ENCODE assay signal across 1 cellular context in the genomic region with DNA sequence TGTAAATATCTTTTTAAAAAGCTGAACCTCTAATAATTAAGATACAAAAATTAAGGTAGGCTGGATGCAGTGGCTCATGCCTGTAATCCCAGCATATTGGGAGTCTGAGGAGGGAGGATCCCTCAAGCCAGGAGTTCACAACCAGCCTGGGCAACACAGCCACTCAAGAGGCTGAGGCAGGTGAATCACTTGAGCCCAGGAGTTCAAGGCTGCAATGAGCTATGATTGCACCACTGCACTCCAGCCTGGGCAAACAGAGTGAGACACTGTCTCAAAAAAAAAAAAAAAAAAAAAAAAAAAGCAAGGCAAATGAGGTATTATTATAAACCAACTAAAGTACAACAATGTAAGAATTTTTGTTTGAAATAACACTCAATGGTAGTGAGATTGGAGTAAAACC.
TF ChIP-seq lines count a peak whose summit lies in the region.

No MANE protein-coding gene starts in this region.

TF ChIP-seq in HepG2, 621 proteins besides CTCF, POLR2A, EP300 and RAD21 (continues in another document):
- TF ChIP-seq, protein P1, sequence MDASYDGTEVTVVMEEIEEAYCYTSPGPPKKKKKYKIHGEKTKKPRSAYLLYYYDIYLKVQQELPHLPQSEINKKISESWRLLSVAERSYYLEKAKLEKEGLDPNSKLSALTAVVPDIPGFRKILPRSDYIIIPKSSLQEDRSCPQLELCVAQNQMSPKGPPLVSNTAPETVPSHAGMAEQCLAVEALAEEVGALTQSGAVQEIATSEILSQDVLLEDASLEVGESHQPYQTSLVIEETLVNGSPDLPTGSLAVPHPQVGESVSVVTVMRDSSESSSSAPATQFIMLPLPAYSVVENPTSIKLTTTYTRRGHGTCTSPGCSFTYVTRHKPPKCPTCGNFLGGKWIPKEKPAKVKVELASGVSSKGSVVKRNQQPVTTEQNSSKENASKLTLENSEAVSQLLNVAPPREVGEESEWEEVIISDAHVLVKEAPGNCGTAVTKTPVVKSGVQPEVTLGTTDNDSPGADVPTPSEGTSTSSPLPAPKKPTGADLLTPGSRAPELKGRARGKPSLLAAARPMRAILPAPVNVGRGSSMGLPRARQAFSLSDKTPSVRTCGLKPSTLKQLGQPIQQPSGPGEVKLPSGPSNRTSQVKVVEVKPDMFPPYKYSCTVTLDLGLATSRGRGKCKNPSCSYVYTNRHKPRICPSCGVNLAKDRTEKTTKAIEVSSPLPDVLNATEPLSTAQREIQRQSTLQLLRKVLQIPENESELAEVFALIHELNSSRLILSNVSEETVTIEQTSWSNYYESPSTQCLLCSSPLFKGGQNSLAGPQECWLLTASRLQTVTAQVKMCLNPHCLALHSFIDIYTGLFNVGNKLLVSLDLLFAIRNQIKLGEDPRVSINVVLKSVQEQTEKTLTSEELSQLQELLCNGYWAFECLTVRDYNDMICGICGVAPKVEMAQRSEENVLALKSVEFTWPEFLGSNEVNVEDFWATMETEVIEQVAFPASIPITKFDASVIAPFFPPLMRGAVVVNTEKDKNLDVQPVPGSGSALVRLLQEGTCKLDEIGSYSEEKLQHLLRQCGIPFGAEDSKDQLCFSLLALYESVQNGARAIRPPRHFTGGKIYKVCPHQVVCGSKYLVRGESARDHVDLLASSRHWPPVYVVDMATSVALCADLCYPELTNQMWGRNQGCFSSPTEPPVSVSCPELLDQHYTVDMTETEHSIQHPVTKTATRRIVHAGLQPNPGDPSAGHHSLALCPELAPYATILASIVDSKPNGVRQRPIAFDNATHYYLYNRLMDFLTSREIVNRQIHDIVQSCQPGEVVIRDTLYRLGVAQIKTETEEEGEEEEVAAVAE (CRISPR knock-in tag; IDR thresholded peaks at IDR 0.05; ENCODE audit: borderline replicate concordance): no peak
- TF ChIP-seq, protein P2, sequence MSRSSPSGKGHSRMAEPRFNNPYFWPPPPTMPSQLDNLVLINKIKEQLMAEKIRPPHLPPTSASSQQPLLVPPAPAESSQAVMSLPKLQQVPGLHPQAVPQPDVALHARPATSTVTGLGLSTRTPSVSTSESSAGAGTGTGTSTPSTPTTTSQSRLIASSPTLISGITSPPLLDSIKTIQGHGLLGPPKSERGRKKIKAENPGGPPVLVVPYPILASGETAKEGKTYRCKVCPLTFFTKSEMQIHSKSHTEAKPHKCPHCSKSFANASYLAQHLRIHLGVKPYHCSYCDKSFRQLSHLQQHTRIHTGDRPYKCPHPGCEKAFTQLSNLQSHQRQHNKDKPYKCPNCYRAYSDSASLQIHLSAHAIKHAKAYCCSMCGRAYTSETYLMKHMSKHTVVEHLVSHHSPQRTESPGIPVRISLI (CRISPR knock-in tag; IDR thresholded peaks at IDR 0.05; ENCODE audit: borderline replicate concordance): peak; percentile 71; the same call in 1 of the 2 replicates
- TF ChIP-seq, protein P3, sequence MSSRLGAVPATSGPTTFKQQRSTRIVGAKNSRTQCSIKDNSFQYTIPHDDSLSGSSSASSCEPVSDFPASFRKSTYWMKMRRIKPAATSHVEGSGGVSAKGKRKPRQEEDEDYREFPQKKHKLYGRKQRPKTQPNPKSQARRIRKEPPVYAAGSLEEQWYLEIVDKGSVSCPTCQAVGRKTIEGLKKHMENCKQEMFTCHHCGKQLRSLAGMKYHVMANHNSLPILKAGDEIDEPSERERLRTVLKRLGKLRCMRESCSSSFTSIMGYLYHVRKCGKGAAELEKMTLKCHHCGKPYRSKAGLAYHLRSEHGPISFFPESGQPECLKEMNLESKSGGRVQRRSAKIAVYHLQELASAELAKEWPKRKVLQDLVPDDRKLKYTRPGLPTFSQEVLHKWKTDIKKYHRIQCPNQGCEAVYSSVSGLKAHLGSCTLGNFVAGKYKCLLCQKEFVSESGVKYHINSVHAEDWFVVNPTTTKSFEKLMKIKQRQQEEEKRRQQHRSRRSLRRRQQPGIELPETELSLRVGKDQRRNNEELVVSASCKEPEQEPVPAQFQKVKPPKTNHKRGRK (CRISPR knock-in tag; IDR thresholded peaks at IDR 0.05): no peak
- TF ChIP-seq YY1 (IDR thresholded peaks at IDR 0.05; ENCODE audit: insufficient read depth, insufficient replicate concordance, low read depth, low read length) (no peak), ZNF570 (CRISPR knock-in tag; IDR thresholded peaks at IDR 0.05; ENCODE audit: borderline replicate concordance) (no peak), ZSCAN29 (CRISPR knock-in tag; conservative IDR thresholded peaks at IDR 0.05) (no peak), FOSL2 (CRISPR knock-in tag; IDR thresholded peaks at IDR 0.05) (peak; percentile 79), FOXK2 (IDR thresholded peaks at IDR 0.05) (no peak), SP5 (CRISPR knock-in tag; IDR thresholded peaks at IDR 0.05; ENCODE audit: borderline replicate concordance, low read depth) (no peak), HOXA7 (CRISPR knock-in tag; IDR thresholded peaks at IDR 0.05) (no peak), MXI1 (IDR thresholded peaks at IDR 0.05; ENCODE audit: borderline replicate concordance, low read depth, low read length) (no peak), ZNF234 (CRISPR knock-in tag; conservative IDR thresholded peaks at IDR 0.05) (no peak), ZNF782 (CRISPR knock-in tag; IDR thresholded peaks at IDR 0.05; ENCODE audit: borderline replicate concordance) (no peak), TAF15 (IDR thresholded peaks at IDR 0.05; ENCODE audit: low read depth, low read length, poor library complexity, severe bottlenecking) (no peak), THAP11 (CRISPR knock-in tag; IDR thresholded peaks at IDR 0.05) (no peak), ZNF749 (CRISPR knock-in tag; IDR thresholded peaks at IDR 0.05; ENCODE audit: borderline replicate concordance) (no peak), NR2C2 (CRISPR knock-in tag; IDR thresholded peaks at IDR 0.05; ENCODE audit: borderline replicate concordance) (no peak), HDAC6 (IDR thresholded peaks at IDR 0.05; ENCODE audit: low read depth, low read length) (no peak), ZFP36L1 (CRISPR knock-in tag; IDR thresholded peaks at IDR 0.05) (no peak), GATAD2A (CRISPR knock-in tag; IDR thresholded peaks at IDR 0.05) (0 out of 2 replicates have a peak, but pooled peaks have one; percentile 19), HDAC1 (CRISPR knock-in tag; IDR thresholded peaks at IDR 0.05) (no peak), ZNF451 (CRISPR knock-in tag; IDR thresholded peaks at IDR 0.05) (no peak), NFYC (CRISPR knock-in tag; IDR thresholded peaks at IDR 0.05) (no peak), TBP (CRISPR knock-in tag; IDR thresholded peaks at IDR 0.05) (no peak), KLF16 (CRISPR knock-in tag; IDR thresholded peaks at IDR 0.05) (no peak), SALL1 (CRISPR knock-in tag; IDR thresholded peaks at IDR 0.05) (no peak), CREB1 (IDR thresholded peaks at IDR 0.05) (no peak), CREB1 (CRISPR knock-in tag; IDR thresholded peaks at IDR 0.05) (no peak), ZNF589 (CRISPR knock-in tag; conservative IDR thresholded peaks at IDR 0.05) (no peak), ELF3 (CRISPR knock-in tag; IDR thresholded peaks at IDR 0.05) (no peak), CEBPB (IDR thresholded peaks at IDR 0.05; ENCODE audit: borderline replicate concordance, low read depth, low read length) (peak; percentile 59; the same call in 1 of the 2 replicates)
- TF ChIP-seq, protein P4, sequence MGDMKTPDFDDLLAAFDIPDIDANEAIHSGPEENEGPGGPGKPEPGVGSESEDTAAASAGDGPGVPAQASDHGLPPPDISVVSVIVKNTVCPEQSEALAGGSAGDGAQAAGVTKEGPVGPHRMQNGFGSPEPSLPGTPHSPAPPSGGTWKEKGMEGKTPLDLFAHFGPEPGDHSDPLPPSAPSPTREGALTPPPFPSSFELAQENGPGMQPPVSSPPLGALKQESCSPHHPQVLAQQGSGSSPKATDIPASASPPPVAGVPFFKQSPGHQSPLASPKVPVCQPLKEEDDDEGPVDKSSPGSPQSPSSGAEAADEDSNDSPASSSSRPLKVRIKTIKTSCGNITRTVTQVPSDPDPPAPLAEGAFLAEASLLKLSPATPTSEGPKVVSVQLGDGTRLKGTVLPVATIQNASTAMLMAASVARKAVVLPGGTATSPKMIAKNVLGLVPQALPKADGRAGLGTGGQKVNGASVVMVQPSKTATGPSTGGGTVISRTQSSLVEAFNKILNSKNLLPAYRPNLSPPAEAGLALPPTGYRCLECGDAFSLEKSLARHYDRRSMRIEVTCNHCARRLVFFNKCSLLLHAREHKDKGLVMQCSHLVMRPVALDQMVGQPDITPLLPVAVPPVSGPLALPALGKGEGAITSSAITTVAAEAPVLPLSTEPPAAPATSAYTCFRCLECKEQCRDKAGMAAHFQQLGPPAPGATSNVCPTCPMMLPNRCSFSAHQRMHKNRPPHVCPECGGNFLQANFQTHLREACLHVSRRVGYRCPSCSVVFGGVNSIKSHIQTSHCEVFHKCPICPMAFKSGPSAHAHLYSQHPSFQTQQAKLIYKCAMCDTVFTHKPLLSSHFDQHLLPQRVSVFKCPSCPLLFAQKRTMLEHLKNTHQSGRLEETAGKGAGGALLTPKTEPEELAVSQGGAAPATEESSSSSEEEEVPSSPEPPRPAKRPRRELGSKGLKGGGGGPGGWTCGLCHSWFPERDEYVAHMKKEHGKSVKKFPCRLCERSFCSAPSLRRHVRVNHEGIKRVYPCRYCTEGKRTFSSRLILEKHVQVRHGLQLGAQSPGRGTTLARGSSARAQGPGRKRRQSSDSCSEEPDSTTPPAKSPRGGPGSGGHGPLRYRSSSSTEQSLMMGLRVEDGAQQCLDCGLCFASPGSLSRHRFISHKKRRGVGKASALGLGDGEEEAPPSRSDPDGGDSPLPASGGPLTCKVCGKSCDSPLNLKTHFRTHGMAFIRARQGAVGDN (CRISPR knock-in tag; IDR thresholded peaks at IDR 0.05): no peak
- TF ChIP-seq, protein P5, sequence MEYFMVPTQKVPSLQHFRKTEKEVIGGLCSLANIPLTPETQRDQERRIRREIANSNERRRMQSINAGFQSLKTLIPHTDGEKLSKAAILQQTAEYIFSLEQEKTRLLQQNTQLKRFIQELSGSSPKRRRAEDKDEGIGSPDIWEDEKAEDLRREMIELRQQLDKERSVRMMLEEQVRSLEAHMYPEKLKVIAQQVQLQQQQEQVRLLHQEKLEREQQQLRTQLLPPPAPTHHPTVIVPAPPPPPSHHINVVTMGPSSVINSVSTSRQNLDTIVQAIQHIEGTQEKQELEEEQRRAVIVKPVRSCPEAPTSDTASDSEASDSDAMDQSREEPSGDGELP (IDR thresholded peaks at IDR 0.05; ENCODE audit: borderline replicate concordance, low read depth): no peak
- TF ChIP-seq, protein P6, sequence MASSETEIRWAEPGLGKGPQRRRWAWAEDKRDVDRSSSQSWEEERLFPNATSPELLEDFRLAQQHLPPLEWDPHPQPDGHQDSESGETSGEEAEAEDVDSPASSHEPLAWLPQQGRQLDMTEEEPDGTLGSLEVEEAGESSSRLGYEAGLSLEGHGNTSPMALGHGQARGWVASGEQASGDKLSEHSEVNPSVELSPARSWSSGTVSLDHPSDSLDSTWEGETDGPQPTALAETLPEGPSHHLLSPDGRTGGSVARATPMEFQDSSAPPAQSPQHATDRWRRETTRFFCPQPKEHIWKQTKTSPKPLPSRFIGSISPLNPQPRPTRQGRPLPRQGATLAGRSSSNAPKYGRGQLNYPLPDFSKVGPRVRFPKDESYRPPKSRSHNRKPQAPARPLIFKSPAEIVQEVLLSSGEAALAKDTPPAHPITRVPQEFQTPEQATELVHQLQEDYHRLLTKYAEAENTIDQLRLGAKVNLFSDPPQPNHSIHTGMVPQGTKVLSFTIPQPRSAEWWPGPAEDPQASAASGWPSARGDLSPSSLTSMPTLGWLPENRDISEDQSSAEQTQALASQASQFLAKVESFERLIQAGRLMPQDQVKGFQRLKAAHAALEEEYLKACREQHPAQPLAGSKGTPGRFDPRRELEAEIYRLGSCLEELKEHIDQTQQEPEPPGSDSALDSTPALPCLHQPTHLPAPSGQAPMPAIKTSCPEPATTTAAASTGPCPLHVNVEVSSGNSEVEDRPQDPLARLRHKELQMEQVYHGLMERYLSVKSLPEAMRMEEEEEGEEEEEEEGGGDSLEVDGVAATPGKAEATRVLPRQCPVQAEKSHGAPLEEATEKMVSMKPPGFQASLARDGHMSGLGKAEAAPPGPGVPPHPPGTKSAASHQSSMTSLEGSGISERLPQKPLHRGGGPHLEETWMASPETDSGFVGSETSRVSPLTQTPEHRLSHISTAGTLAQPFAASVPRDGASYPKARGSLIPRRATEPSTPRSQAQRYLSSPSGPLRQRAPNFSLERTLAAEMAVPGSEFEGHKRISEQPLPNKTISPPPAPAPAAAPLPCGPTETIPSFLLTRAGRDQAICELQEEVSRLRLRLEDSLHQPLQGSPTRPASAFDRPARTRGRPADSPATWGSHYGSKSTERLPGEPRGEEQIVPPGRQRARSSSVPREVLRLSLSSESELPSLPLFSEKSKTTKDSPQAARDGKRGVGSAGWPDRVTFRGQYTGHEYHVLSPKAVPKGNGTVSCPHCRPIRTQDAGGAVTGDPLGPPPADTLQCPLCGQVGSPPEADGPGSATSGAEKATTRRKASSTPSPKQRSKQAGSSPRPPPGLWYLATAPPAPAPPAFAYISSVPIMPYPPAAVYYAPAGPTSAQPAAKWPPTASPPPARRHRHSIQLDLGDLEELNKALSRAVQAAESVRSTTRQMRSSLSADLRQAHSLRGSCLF (CRISPR knock-in tag; IDR thresholded peaks at IDR 0.05; ENCODE audit: borderline replicate concordance): no peak
- TF ChIP-seq, protein P7, sequence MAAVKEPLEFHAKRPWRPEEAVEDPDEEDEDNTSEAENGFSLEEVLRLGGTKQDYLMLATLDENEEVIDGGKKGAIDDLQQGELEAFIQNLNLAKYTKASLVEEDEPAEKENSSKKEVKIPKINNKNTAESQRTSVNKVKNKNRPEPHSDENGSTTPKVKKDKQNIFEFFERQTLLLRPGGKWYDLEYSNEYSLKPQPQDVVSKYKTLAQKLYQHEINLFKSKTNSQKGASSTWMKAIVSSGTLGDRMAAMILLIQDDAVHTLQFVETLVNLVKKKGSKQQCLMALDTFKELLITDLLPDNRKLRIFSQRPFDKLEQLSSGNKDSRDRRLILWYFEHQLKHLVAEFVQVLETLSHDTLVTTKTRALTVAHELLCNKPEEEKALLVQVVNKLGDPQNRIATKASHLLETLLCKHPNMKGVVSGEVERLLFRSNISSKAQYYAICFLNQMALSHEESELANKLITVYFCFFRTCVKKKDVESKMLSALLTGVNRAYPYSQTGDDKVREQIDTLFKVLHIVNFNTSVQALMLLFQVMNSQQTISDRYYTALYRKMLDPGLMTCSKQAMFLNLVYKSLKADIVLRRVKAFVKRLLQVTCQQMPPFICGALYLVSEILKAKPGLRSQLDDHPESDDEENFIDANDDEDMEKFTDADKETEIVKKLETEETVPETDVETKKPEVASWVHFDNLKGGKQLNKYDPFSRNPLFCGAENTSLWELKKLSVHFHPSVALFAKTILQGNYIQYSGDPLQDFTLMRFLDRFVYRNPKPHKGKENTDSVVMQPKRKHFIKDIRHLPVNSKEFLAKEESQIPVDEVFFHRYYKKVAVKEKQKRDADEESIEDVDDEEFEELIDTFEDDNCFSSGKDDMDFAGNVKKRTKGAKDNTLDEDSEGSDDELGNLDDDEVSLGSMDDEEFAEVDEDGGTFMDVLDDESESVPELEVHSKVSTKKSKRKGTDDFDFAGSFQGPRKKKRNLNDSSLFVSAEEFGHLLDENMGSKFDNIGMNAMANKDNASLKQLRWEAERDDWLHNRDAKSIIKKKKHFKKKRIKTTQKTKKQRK (IDR thresholded peaks at IDR 0.05; ENCODE audit: low read length): no peak
- TF ChIP-seq, protein P8, sequence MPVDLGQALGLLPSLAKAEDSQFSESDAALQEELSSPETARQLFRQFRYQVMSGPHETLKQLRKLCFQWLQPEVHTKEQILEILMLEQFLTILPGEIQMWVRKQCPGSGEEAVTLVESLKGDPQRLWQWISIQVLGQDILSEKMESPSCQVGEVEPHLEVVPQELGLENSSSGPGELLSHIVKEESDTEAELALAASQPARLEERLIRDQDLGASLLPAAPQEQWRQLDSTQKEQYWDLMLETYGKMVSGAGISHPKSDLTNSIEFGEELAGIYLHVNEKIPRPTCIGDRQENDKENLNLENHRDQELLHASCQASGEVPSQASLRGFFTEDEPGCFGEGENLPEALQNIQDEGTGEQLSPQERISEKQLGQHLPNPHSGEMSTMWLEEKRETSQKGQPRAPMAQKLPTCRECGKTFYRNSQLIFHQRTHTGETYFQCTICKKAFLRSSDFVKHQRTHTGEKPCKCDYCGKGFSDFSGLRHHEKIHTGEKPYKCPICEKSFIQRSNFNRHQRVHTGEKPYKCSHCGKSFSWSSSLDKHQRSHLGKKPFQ (CRISPR knock-in tag; IDR thresholded peaks at IDR 0.05; ENCODE audit: insufficient replicate concordance): no peak
